In the genomic region with DNA sequence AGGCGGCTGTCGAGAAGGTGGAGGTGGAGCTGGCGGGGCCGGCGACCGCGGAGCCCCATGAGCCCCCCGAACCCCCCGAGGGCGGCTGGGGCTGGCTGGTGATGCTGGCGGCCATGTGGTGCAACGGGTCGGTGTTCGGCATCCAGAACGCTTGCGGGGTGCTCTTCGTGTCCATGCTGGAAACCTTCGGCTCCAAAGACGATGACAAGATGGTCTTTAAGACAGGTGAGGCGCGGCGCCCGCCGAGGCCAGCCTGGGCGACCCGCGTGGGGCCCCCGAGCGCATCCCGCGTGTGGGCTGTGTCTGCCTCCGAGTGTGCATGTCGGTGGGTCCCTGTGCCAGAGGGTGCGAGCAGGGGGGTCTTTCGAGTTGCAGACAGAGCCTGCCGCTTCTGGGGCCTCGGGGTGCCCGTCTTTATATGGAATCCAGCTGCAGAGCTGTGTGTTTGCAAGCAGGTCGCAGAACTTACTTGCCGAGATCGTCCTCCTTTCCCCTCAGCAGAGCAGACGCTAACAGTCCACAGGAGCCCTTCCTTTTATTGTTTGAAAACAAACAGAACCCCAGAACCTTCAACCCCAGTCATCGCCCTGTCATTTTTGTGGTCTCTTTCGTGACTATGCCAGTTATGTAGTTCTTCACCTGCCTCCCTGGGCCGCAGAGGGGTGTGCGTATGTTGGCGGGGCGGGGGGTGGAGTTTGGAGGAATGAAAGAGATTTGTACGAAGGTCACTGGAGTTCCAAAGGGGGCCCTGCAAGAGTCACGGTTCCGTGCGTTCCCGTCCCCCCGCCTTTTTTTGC, we compare ENCODE assay signal across 10 cellular contexts.
A peak's percentile ranks its signal among the peaks of the same experiment; 100 is the strongest.
DNase-seq lines count a peak whose midpoint lies in the region; ATAC-seq, FAIRE-seq and TF ChIP-seq lines count a peak whose summit lies in the region.
"Had no signal": no experiment of that assay in that cellular context is flagged by ENCODE, and none has a peak within 500 bp of the region (broad histone marks: within the 10 kb centered on the region; RNA-seq: fewer than 3 reads in every experiment).

No MANE protein-coding gene starts in this region.

- peaks cover 53% of the 10 kb centered on the region for H3K27me3 ChIP-seq in adipocyte (replicated peaks; ENCODE audit: control insufficient read depth, insufficient read depth, low read length)

- peak overlapping the region; percentile 39 for H3K4me3 ChIP-seq in adipocyte (ENCODE audit: low read length)

- H3K9me3 ChIP-seq in adipocyte (ENCODE audit: control insufficient read depth, low read length): no peaks in the 10 kb centered on the region

- DNase-seq in NCI-H1092 treated with DMSO at 0.1 percent for 48 hours (lab: John Stamatoyannopoulos, UW) (peak; percentile 7), NCI-H1092 (lab: John Stamatoyannopoulos, UW) (no peak), T-helper 1 cell (peak; percentile 13 to 57 (median 29)), adipocyte (ENCODE audit: low read depth) (no peak), islet precursor cell (peak; percentile 66), D721Med (ENCODE audit: insufficient read length, low spot score) (no peak)
- peak; percentile 69 to 73 for DNase-seq in stimulated activated CD4-positive, alpha-beta T cell treated with anti-CD3 and anti-CD28 coated beads, Interleukin-2, amount 100 ng/mL, for 24 hours

- peaks cover 5% of the 10 kb centered on the region for H3K4me1 ChIP-seq in adipocyte (ENCODE audit: control insufficient read depth, insufficient read depth, low read length)

- peak; percentile 4 for ATAC-seq in HG03139 (IDR thresholded peaks at IDR 0.05; ENCODE audit: unreplicated experiment)

- no peak overlapping the region for H3K9ac ChIP-seq in adipocyte (ENCODE audit: low read length)

- no peaks in the 10 kb centered on the region for H3K36me3 ChIP-seq in adipocyte (ENCODE audit: control insufficient read depth, insufficient read depth, low read length, severe bottlenecking)

- no peak for TF ChIP-seq CTCF in D721Med (IDR thresholded peaks at IDR 0.05; ENCODE audit: insufficient read depth, missing control alignments)

- FAIRE-seq in D721Med (lab: Jason Lieb, UNC): no peak
- FAIRE-seq: A204.1, frontal cortex had no signal

Comparison
In these comparisons a context has a peak if more than half of its experiments do, and no peak if none do; other contexts are left out.
1. DNase-seq: peak in NCI-H1092 treated with DMSO at 0.1 percent for 48 hours (single experiment), T-helper 1 cell (5 of 5), islet precursor cell (single experiment) and stimulated activated CD4-positive, alpha-beta T cell treated with anti-CD3 and anti-CD28 coated beads, Interleukin-2, amount 100 ng/mL, for 24 hours (2 of 2); none in NCI-H1092 (single experiment), adipocyte (single experiment) and D721Med (single experiment).